24 cellular contexts compared by ENCODE assay signal in the genomic region with DNA sequence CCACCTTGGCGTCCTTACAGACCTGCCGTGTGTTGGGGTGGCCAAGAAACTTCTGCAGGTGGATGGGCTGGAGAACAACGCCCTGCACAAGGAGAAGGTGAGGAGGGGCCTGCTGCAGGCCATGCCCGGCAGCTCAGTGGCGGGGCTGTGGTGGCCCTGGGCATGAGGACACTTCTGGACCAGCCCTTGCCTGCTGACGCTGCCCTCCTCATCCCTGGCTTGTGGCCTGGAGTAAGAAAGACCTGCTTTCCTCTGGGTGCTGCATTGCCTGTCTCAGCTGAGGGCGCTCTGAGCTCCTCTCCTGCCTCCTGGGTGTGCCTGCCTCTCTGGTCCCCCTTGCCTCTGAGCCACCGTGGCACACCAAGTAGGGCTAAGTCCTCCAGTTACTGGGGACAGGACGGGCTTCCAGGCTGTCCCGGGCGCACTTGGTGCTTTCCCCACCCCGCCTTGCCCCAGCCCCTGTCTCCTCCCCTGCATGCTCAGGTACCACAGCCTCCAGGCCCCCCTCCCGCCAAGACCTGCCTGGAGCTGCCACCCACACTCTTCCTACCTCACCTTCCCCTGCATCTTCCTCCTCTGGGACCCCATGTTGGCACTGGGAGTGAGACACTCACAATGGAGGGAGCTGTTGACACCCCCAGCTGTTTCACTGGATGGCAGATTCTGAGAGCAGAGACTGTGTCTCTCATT. TPM values are rescaled to one million over a fixed set of nuclear protein-coding genes. Genes with fewer than 3 reads are reported as not detected.
DNase-seq lines count a peak whose midpoint lies in the region; ATAC-seq lines count a peak whose summit lies in the region.
"Had no signal": no experiment of that assay in that cellular context is flagged by ENCODE, and none has a peak within 500 bp of the region (broad histone marks: within the 10 kb centered on the region; RNA-seq: fewer than 3 reads in every experiment).

No MANE protein-coding gene starts in this region.

- no peak overlapping the region for H3K4me3 Mint-ChIP-seq in activated naive CD4-positive, alpha-beta T cell treated with anti-CD3 and anti-CD28 coated beads, Interleukin-2, amount 10 ng/mL, durations not matched to agents 7 days and 5 days
- H3K4me3 Mint-ChIP-seq: activated naive CD8-positive, alpha-beta T cell treated with anti-CD3 and anti-CD28 coated beads, Interleukin-2, amount 10 ng/mL, durations not matched to agents 7 days and 5 days; stimulated activated naive CD8-positive, alpha-beta T cell treated with anti-CD3 and anti-CD28 coated beads, Interleukin-15, amount 100 ng/mL, for 72 hours; WTC11 had no signal

- CTCF ChIA-PET in activated naive CD4-positive, alpha-beta T cell treated with anti-CD3 and anti-CD28 coated beads, Interleukin-2, amount 10 ng/mL, durations not matched to agents 7 days and 5 days (lab: Charles Lee), result interaction anchor here (1.1 to 2.0 kb wide), 3 partner anchors 17 to 476 kb away, joined by 3 to 5 read pairs (median 3); no protein-coding TSS in a partner anchor

- peaks cover 21% of the 10 kb centered on the region for H3K27me3 Mint-ChIP-seq in activated naive CD4-positive, alpha-beta T cell treated with anti-CD3 and anti-CD28 coated beads, Interleukin-2, amount 10 ng/mL, durations not matched to agents 7 days and 5 days
- H3K27me3 Mint-ChIP-seq: activated naive CD8-positive, alpha-beta T cell treated with anti-CD3 and anti-CD28 coated beads, Interleukin-2, amount 10 ng/mL, durations not matched to agents 7 days and 5 days had no signal

- peak overlapping the region; percentile 45 for H3K27ac Mint-ChIP-seq in activated naive CD4-positive, alpha-beta T cell treated with anti-CD3 and anti-CD28 coated beads, Interleukin-2, amount 10 ng/mL, durations not matched to agents 7 days and 5 days
- H3K27ac Mint-ChIP-seq: activated naive CD8-positive, alpha-beta T cell treated with anti-CD3 and anti-CD28 coated beads, Interleukin-2, amount 10 ng/mL, durations not matched to agents 7 days and 5 days; activated T-helper 2 cell treated with anti-CD3 and anti-CD28 coated beads, Interferon-gamma antibody, Interleukin-2, Interleukin-4, amounts not matched to agents 10 μg/mL and 5 μg/mL and 100 μg/mL, durations not matched to agents 14 hours and 24 hours and 36 hours; WTC11 had no signal

- H3K36me3 Mint-ChIP-seq in activated naive CD4-positive, alpha-beta T cell treated with anti-CD3 and anti-CD28 coated beads, Interleukin-2, amount 10 ng/mL, durations not matched to agents 7 days and 5 days, result peaks cover 3% of the 10 kb centered on the region
- H3K36me3 Mint-ChIP-seq: activated naive CD8-positive, alpha-beta T cell treated with anti-CD3 and anti-CD28 coated beads, Interleukin-2, amount 10 ng/mL, durations not matched to agents 7 days and 5 days; WTC11 had no signal

- DNase-seq in activated naive CD4-positive, alpha-beta T cell treated with anti-CD3 and anti-CD28 coated beads, Interleukin-2, amount 10 ng/mL, durations not matched to agents 7 days and 5 days, result no peak
- no peak for DNase-seq in activated naive CD4-positive, alpha-beta T cell (lab: John Stamatoyannopoulos, UW)
- peak; percentile 6 for DNase-seq in HuH-7.5 (ENCODE audit: low spot score)
- DNase-seq in mesenteric fat pad (ENCODE audit: low spot score), result peak; percentile 82
- no peak for DNase-seq in NCI-H345 treated with DMSO at 0.1 percent for 48 hours (lab: John Stamatoyannopoulos, UW; ENCODE audit: unreplicated experiment)
- no peak for DNase-seq in ureter (ENCODE audit: low spot score)
- DNase-seq: activated CD8-positive, alpha-beta memory T cell treated with anti-CD3 and anti-CD28 coated beads, Interleukin-2, amount 50 U/mL, for 4 hours; activated naive CD8-positive, alpha-beta T cell treated with anti-CD3 and anti-CD28 coated beads, Interleukin-2, amount 10 ng/mL, durations not matched to agents 7 days and 5 days; BE2C; Caco-2; caudate nucleus; foreskin keratinocyte; GM23248; NCI-H1694; NCI-H2171 treated with DMSO at 0.1 percent for 48 hours; NCI-H526 treated with DMSO at 0.1 percent for 48 hours; SHP77 treated with DMSO at 0.1 percent for 48 hours; stimulated activated naive CD8-positive, alpha-beta T cell treated with anti-CD3 and anti-CD28 coated beads, Interleukin-15, amount 100 ng/mL, for 72 hours; SW 1271 had no signal

- peaks cover 21% of the 10 kb centered on the region for H3K4me1 Mint-ChIP-seq in activated naive CD4-positive, alpha-beta T cell treated with anti-CD3 and anti-CD28 coated beads, Interleukin-2, amount 10 ng/mL, durations not matched to agents 7 days and 5 days

- H3K9me3 Mint-ChIP-seq in activated naive CD4-positive, alpha-beta T cell treated with anti-CD3 and anti-CD28 coated beads, Interleukin-2, amount 10 ng/mL, durations not matched to agents 7 days and 5 days, result no peaks in the 10 kb centered on the region
- H3K9me3 Mint-ChIP-seq: activated naive CD8-positive, alpha-beta T cell treated with anti-CD3 and anti-CD28 coated beads, Interleukin-2, amount 10 ng/mL, durations not matched to agents 7 days and 5 days; activated T-helper 2 cell treated with anti-CD3 and anti-CD28 coated beads, Interferon-gamma antibody, Interleukin-2, Interleukin-4, amounts not matched to agents 10 μg/mL and 5 μg/mL and 100 μg/mL, durations not matched to agents 14 hours and 24 hours and 36 hours; stimulated activated naive CD8-positive, alpha-beta T cell treated with anti-CD3 and anti-CD28 coated beads, Interleukin-15, amount 100 ng/mL, for 72 hours; WTC11 had no signal

- ATAC-seq in HG02885 (IDR thresholded peaks at IDR 0.05; ENCODE audit: poor library complexity, unreplicated experiment) (no peak), GM21360 (IDR thresholded peaks at IDR 0.05; ENCODE audit: unreplicated experiment) (no peak)
- ATAC-seq: foreskin keratinocyte; HepG2; stimulated activated naive CD8-positive, alpha-beta T cell treated with anti-CD3 and anti-CD28 coated beads, Interleukin-15, amount 100 ng/mL, for 72 hours; WTC11 had no signal

RNA-seq across cellular contexts. Expression of gene ENDOV, which starts 8.7 kb away (rescaled TPM):
- total RNA-seq in mesenteric fat pad, result 10.5 TPM
- total RNA-seq in ureter, result 21.2 TPM

RNA-seq across cellular contexts. Expression of gene NPTX1, which starts 52.7 kb away (rescaled TPM):
- not detected for total RNA-seq in mesenteric fat pad
- total RNA-seq in ureter, result 2.0 TPM
- total RNA-seq: HepG2 had no signal

Comparison
In these comparisons a context has a peak if more than half of its experiments do, and no peak if none do; other contexts are left out.
1. DNase-seq: peak in HuH-7.5 (single experiment) and mesenteric fat pad (single experiment); none in activated naive CD4-positive, alpha-beta T cell treated with anti-CD3 and anti-CD28 coated beads, Interleukin-2, amount 10 ng/mL, durations not matched to agents 7 days and 5 days (single experiment), activated naive CD4-positive, alpha-beta T cell (0 of 4), NCI-H345 treated with DMSO at 0.1 percent for 48 hours (single experiment) and ureter (single experiment).